8 cellular contexts compared by ENCODE assay signal in genomic region chr12:6535960-6536847, GRCh38. TPM values are rescaled to one million over a fixed set of nuclear protein-coding genes. Genes with fewer than 3 reads are reported as not detected.
DNase-seq lines count a peak whose midpoint lies in the region; ATAC-seq and TF ChIP-seq lines count a peak whose summit lies in the region.

No MANE protein-coding gene starts in this region.

- peaks cover 31% of the 10 kb centered on the region for H3K79me2 ChIP-seq in SU-DHL-6 (ENCODE audit: insufficient read depth, low read length)

- peaks cover 9% of the 10 kb centered on the region for H4K20me1 ChIP-seq in SU-DHL-6 (ENCODE audit: low read depth, low read length)

- H3F3A ChIP-seq in SU-DHL-6 (ENCODE audit: insufficient read depth) = peaks cover 81% of the 10 kb centered on the region

- no peak overlapping the region for H2AFZ ChIP-seq in SU-DHL-6 (ENCODE audit: low read depth, low read length, severe bottlenecking)

- peaks cover 12% of the 10 kb centered on the region for H3K4me1 ChIP-seq in prostate gland (replicated peaks)

- intact Hi-C loops in prostate gland (cut with DNase I) = loop anchor here (1.0 to 5.0 kb wide), 3 partner anchors 43 to 209 kb away; partner anchors contain the start of gene MRPL51
- intact Hi-C loops in sciatic nerve (cut with DNase I) = no loop called here

- peak overlapping the region; percentile 78 for H3K4me2 ChIP-seq in SU-DHL-6 (ENCODE audit: low read depth, low read length, poor library complexity, severe bottlenecking)

- H3K9ac ChIP-seq in SU-DHL-6 (ENCODE audit: low read length) = peak overlapping the region; percentile 98

- no peaks in the 10 kb centered on the region for H3K27me3 ChIP-seq in SU-DHL-6 (ENCODE audit: low read length)
- H3K27me3 ChIP-seq in prostate gland (replicated peaks; ENCODE audit: insufficient read depth) = no peaks in the 10 kb centered on the region

- H3K4me3 ChIP-seq in GM12865 (ENCODE audit: low read depth, low read length) = peak overlapping the region; percentile 92
- H3K4me3 ChIP-seq in SU-DHL-6 (ENCODE audit: insufficient read depth, low read length, poor library complexity, severe bottlenecking) = peak overlapping the region; percentile 73
- H3K4me3 ChIP-seq in epithelial cell of proximal tubule (ENCODE audit: low read depth, low read length) = peak overlapping the region; percentile 99
- peak overlapping the region; percentile 67 to 90 for H3K4me3 ChIP-seq in prostate gland

- TF ChIP-seq POLR2A in prostate gland (IDR thresholded peaks at IDR 0.05) = no peak
- no peak for TF ChIP-seq POLR2A in GM18505 (IDR thresholded peaks at IDR 0.05; ENCODE audit: borderline replicate concordance, extremely low read depth, insufficient read depth, insufficient read length)

- H3K9me3 ChIP-seq in SU-DHL-6 (ENCODE audit: insufficient read depth, low read length) (no peaks in the 10 kb centered on the region), prostate gland (no peaks in the 10 kb centered on the region)

- peak; percentile 22 for DNase-seq in GM12865 (ENCODE audit: low read depth)
- DNase-seq in epithelial cell of proximal tubule (ENCODE audit: low read depth) = no peak
- DNase-seq in prostate gland (ENCODE audit: low spot score) = no peak
- DNase-seq in globus pallidus (ENCODE audit: low spot score) = no peak
- DNase-seq in sciatic nerve (ENCODE audit: low spot score) = no peak
- DNase-seq in SHP77 treated with DMSO at 0.1 percent for 48 hours (lab: John Stamatoyannopoulos, UW) = no peak

- H3K9me2 ChIP-seq in SU-DHL-6 (replicated peaks; ENCODE audit: insufficient read depth, low read length) = no peaks in the 10 kb centered on the region

- H3K36me3 ChIP-seq in SU-DHL-6 (ENCODE audit: low read length) (peaks cover 28% of the 10 kb centered on the region), prostate gland (peaks cover 0 to 5% of the 10 kb centered on the region in 2 donors)

- H3K27ac ChIP-seq in SU-DHL-6 (ENCODE audit: low read depth, low read length) (peak overlapping the region; percentile 93), prostate gland (peak overlapping the region; percentile 90 to 93)

- TF ChIP-seq CTCF in GM12865 (IDR thresholded peaks at IDR 0.05; ENCODE audit: insufficient read depth, low read depth, low read length, missing control alignments) (no peak), SU-DHL-6 (IDR thresholded peaks at IDR 0.05; ENCODE audit: insufficient read depth, low read length, poor library complexity, severe bottlenecking) (no peak), epithelial cell of proximal tubule (conservative IDR thresholded peaks at IDR 0.05; ENCODE audit: low read depth, low read length) (no peak), prostate gland (IDR thresholded peaks at IDR 0.05) (no peak)

- ATAC-seq in GM18505 (IDR thresholded peaks at IDR 0.05; ENCODE audit: unreplicated experiment) (no peak), sciatic nerve (no peak)

- WGBS in prostate gland = 37% methylated on average over 10 of the region's 10 CpGs

RNA-seq across cellular contexts. Expression of gene GAPDH, which starts 1.9 kb away (rescaled TPM):
- 6,260 and 7,673 TPM in 2 replicates for total RNA-seq in epithelial cell of proximal tubule
- 1,000 to 10,000 TPM; 1,469 to 2,105 TPM for total RNA-seq in prostate gland
- 1,200 TPM for total RNA-seq in sciatic nerve

RNA-seq across cellular contexts. Expression of gene IFFO1, which starts 19.6 kb away (rescaled TPM):
- total RNA-seq in epithelial cell of proximal tubule (7.5 and 11.3 TPM in 2 replicates), prostate gland (10 to 100 TPM in 1 of 2 donors, 1 to 10 TPM in 1; 4.8 to 22.9 TPM), sciatic nerve (38.7 TPM)

RNA-seq across cellular contexts. Expression of gene NOP2, which starts 31.9 kb away (rescaled TPM):
- total RNA-seq in epithelial cell of proximal tubule = 43.2 and 66.0 TPM in 2 replicates
- total RNA-seq in prostate gland = 10 to 100 TPM; 14.5 to 42.9 TPM
- total RNA-seq in sciatic nerve = 27.6 TPM

RNA-seq across cellular contexts. Expression of gene NCAPD2, which starts 42.3 kb away (rescaled TPM):
- total RNA-seq in epithelial cell of proximal tubule (74.8 and 109 TPM in 2 replicates), prostate gland (10 to 100 TPM; 86.7 to 99.0 TPM), sciatic nerve (21.3 TPM)

RNA-seq across cellular contexts. Expression of gene MRPL51, which starts 43.1 kb away (rescaled TPM):
- total RNA-seq in epithelial cell of proximal tubule (132 and 156 TPM in 2 replicates), prostate gland (10 to 100 TPM; 70.3 to 80.2 TPM), sciatic nerve (117 TPM)
